ENCODE assay signal across 8 cellular contexts in the genomic region with DNA sequence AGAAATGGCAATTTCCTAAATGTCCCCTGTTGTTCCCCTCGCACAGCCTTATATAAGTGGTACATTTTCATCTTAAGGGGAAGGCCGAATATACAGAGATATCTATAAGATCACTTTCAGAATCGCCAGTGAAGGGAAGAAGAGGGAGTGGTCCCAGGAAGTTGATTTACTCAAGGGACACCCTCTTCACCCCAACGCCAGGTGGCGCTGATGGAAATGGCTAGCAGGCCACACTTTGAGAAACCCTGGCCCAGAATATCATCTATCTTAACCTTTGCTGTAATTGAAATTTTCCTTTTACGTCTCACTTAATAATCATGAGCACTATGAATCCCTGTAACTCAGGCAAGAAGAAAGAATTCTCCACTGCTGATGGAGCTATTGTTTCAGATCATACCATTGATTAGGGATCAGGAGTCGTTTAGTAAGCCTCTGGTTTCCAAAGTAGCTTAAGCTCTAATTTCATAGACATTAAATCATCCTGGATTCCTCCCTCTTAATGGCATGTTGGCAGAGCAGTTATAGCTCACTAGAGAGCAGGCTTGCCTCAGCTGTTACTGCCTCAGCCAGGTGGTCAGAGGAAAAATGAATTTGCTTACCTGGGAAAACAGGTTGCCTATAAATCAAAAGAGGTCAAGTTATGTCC.
DNase-seq lines count a peak whose midpoint lies in the region; ATAC-seq, FAIRE-seq and TF ChIP-seq lines count a peak whose summit lies in the region.

No MANE protein-coding gene starts in this region.

- no peaks in the 10 kb centered on the region for H3F3A ChIP-seq in PC-9 (ENCODE audit: insufficient read depth, low read depth)

- H3K4me1 ChIP-seq in PC-9 (replicated peaks; ENCODE audit: insufficient read depth) = no peaks in the 10 kb centered on the region

- H3K36me3 ChIP-seq in PC-9 (ENCODE audit: low read depth) = no peaks in the 10 kb centered on the region

- FAIRE-seq in D721Med (lab: Jason Lieb, UNC) = peak; percentile 87

- peak; percentile 92 for ATAC-seq in GM18868 (IDR thresholded peaks at IDR 0.05; ENCODE audit: unreplicated experiment)
- no peak for ATAC-seq in HG02642 (IDR thresholded peaks at IDR 0.05; ENCODE audit: poor library complexity, unreplicated experiment)
- ATAC-seq in HG03097 (IDR thresholded peaks at IDR 0.05; ENCODE audit: low FRiP score, unreplicated experiment) = no peak

- TF ChIP-seq CTCF in D721Med (IDR thresholded peaks at IDR 0.05; ENCODE audit: insufficient read depth, missing control alignments) (peak; percentile 62), HL-60 (IDR thresholded peaks at IDR 0.05; ENCODE audit: insufficient read depth, low read length) (peak; percentile 83), PC-9 (conservative IDR thresholded peaks at IDR 0.05) (peak; percentile 67), fibroblast of pulmonary artery (IDR thresholded peaks at IDR 0.05; ENCODE audit: low read length, missing control alignments) (peak; percentile 11)

- CTCF ChIA-PET in PC-9 (lab: Charles Lee) = interaction anchor here (0.6 kb wide), 1 partner anchor 352 kb away, joined by 3 read pairs; no protein-coding TSS in a partner anchor

- H3K79me2 ChIP-seq in PC-9 (ENCODE audit: low read depth) = no peaks in the 10 kb centered on the region

- H3K9me3 ChIP-seq in PC-9 (ENCODE audit: insufficient read depth, low read depth) = no peaks in the 10 kb centered on the region

- H3K27me3 ChIP-seq in HL-60 (ENCODE audit: insufficient read depth, poor library complexity, severe bottlenecking) = no peaks in the 10 kb centered on the region
- H3K27me3 ChIP-seq in PC-9 (ENCODE audit: insufficient read depth, low read depth) = no peaks in the 10 kb centered on the region

- intact Hi-C loops in PC-9 (cut with micrococcal nuclease; ENCODE audit: unreplicated experiment) = loop anchor here (5.0 to 10.0 kb wide), 2 partner anchors 1503 to 1620 kb away; no protein-coding TSS in a partner anchor

- DNase-seq in D721Med (ENCODE audit: insufficient read length, low spot score) (peak; percentile 14), HL-60 (ENCODE audit: low read depth in 1 of 2, low spot score in 1 of 2) (peak; percentile 5 to 48), PC-9 (peak in 1 of 2 experiments; percentile 20), fibroblast of pulmonary artery (ENCODE audit: low read depth) (peak; percentile 3)
- DNase-seq in stimulated activated CD4-positive, alpha-beta T cell treated with anti-CD3 and anti-CD28 coated beads, Interleukin-2, amount 100 ng/mL, for 48 hours = peak; percentile 9 to 10

- no peak overlapping the region for H3K4me2 ChIP-seq in PC-9

- H4K20me1 ChIP-seq in PC-9 (ENCODE audit: insufficient read depth) = no peaks in the 10 kb centered on the region

- H2AFZ ChIP-seq in PC-9 = no peak overlapping the region

- no peaks in the 10 kb centered on the region for H3K9me2 ChIP-seq in PC-9 (ENCODE audit: insufficient read depth)

- H3K4me3 ChIP-seq in HL-60 (replicated peaks; ENCODE audit: insufficient read depth, low read length) (no peak overlapping the region), PC-9 (no peak overlapping the region), fibroblast of pulmonary artery (replicated peaks; ENCODE audit: low read depth, low read length) (no peak overlapping the region)

- H3K27ac ChIP-seq in HL-60 (replicated peaks) = no peak overlapping the region
- H3K27ac ChIP-seq in PC-9 = no peak overlapping the region

- POLR2A ChIA-PET in PC-9 (lab: Charles Lee; ENCODE audit: unreplicated experiment) = no interaction called here

- BruUV-seq in PC-9 (replicated peaks; lab: Mats Ljungman, UMichigan) = no TSS peak

Comparison
In these comparisons a context has a peak if more than half of its experiments do, and no peak if none do; other contexts are left out.
1. CTCF ChIP-seq: peak in every context shown above with its lines; median percentile 83 in HL-60; 67 in PC-9; 62 in D721Med; 11 in fibroblast of pulmonary artery.